19 cellular contexts compared by ENCODE assay signal in genomic region chr1:53142226-53142853, GRCh38. TPM values are rescaled to one million over a fixed set of nuclear protein-coding genes. Genes with fewer than 3 reads are reported as not detected.
"Had no signal": no experiment of that assay in that cellular context is flagged by ENCODE, and none has a peak within 500 bp of the region (broad histone marks: within the 10 kb centered on the region; RNA-seq: fewer than 3 reads in every experiment).

Gene SLC1A7 (minus strand): TSS chr1:53142638. CDS start chr1:53142449, 189 bp downstream.

- FAIRE-seq: endometrium, keratinocyte had no signal

- ATAC-seq: activated CD4-positive, CD25-positive, alpha-beta regulatory T cell treated with anti-CD3 and anti-CD28 coated beads, Interleukin-2, amount 50 U/mL, for 24 hours; activated T-cell treated with anti-CD3 and anti-CD28 coated beads, Interleukin-2, amount 50 U/mL, for 4 hours; esophagus mucosa; left lung; sciatic nerve had no signal

- H3K4me3 ChIP-seq: breast epithelium, dorsolateral prefrontal cortex, heart right ventricle, left lung, prostate gland had no signal

- H3K27me3 ChIP-seq: breast epithelium, dorsolateral prefrontal cortex, heart right ventricle, left lung, neutrophil had no signal

- H3K4me1 ChIP-seq: breast epithelium, prostate gland had no signal

- DNase-seq: activated effector memory CD4-positive, alpha-beta T cell treated with anti-CD3 and anti-CD28 coated beads, Interleukin-2, amount 50 U/mL, for 16 hours; activated naive CD8-positive, alpha-beta T cell treated with anti-CD3 and anti-CD28 coated beads for 36 hours; activated T-cell treated with anti-CD3 and anti-CD28 coated beads, Interleukin-2, amount 50 U/mL, for 4 hours; dorsolateral prefrontal cortex; foreskin melanocyte; heart right ventricle; left lung; stimulated activated CD4-positive, alpha-beta T cell treated with anti-CD3 and anti-CD28 coated beads, Interleukin-12 subunit alpha, Interleukin-12 subunit beta, amount 100 ng/mL, for 4 hours; stimulated activated naive CD4-positive, alpha-beta T cell; substantia nigra had no signal

- H3K36me3 ChIP-seq: breast epithelium, heart right ventricle, left lung, neutrophil, prostate gland had no signal

- H3K27ac ChIP-seq: left lung, neutrophil had no signal

- H3K9me3 ChIP-seq: neutrophil, prostate gland had no signal

RNA-seq across cellular contexts. Expression of gene SLC1A7, which starts in this region (rescaled TPM):
- total RNA-seq: activated naive CD8-positive, alpha-beta T cell treated with anti-CD3 and anti-CD28 coated beads for 36 hours; activated T-cell treated with anti-CD3 and anti-CD28 coated beads, Interleukin-2, amount 50 U/mL, for 4 hours; cerebellum; esophagus mucosa had no signal
- polyA plus RNA-seq: keratinocyte had no signal
